ENCODE assay signal across 17 cellular contexts in the genomic region with DNA sequence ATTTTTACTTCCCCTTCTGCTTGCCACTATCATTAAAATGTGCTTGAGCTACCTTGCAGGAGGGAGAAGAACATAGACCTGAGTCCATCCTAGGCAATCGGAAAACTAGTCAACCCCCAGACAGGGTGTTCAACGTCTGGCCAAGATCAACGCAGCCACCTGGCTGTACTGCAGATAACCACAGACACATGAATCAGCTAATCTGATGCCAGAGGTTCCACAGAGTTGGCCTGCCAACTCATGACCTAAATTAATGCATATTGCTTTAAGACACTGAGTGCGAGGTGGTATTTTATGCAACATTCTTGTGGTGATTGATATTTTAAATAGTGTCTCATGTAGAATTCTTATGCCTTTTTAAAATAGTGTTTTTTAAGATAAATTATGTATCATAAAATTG.
A peak's percentile ranks its signal among the peaks of the same experiment; 100 is the strongest.
DNase-seq lines count a peak whose midpoint lies in the region; ATAC-seq, FAIRE-seq and TF ChIP-seq lines count a peak whose summit lies in the region.
"Had no signal": no experiment of that assay in that cellular context is flagged by ENCODE, and none has a peak within 500 bp of the region (broad histone marks: within the 10 kb centered on the region; RNA-seq: fewer than 3 reads in every experiment).

No MANE protein-coding gene starts in this region.

- no peaks in the 10 kb centered on the region for H4K20me1 ChIP-seq in SK-N-SH (ENCODE audit: insufficient read depth)

- intact Hi-C loops in MCF 10A (cut with micrococcal nuclease) (no loop called here), breast epithelium (cut with DNase I; ENCODE audit: low total_unique reads) (no loop called here)

- CTCF ChIA-PET in MCF 10A (lab: Yijun Ruan, JAX): no interaction called here
- CTCF ChIA-PET in SK-N-SH (lab: Yijun Ruan, JAX): interaction anchor here (1.0 kb wide), 1 partner anchor 65 kb away, joined by 3 read pairs; no protein-coding TSS in a partner anchor

- TF ChIP-seq EP300 in SK-N-SH (IDR thresholded peaks at IDR 0.05; ENCODE audit: borderline replicate concordance in 1 of 2, low read depth in 1 of 2, low read length in 1 of 2): no peak

- WGBS in SK-N-SH (ENCODE audit: low lambda C conversion rate): 12% methylated on average over 4 of the region's 4 CpGs

- DNase-seq in MCF 10A (ENCODE audit: unreplicated experiment) (peak; percentile 25), breast epithelium (ENCODE audit: low spot score in 2 of 2) (no peak), OCI-M1 (lab: John Stamatoyannopoulos, UW) (peak; percentile 73), amniotic epithelial cell (ENCODE audit: low read depth) (peak; percentile 31), urothelium cell line (ENCODE audit: low spot score) (peak; percentile 5), SK-N-SH (no peak), NCI-H510A (lab: John Stamatoyannopoulos, UW) (no peak)
- DNase-seq: 8988T; CD4-positive, alpha-beta memory T cell; H7; HFFc6; NCI-H1417; NCI-H187 treated with DMSO at 0.1 percent for 48 hours; NCI-H2227 treated with DMSO at 0.1 percent for 48 hours; NCI-H524 had no signal

- POLR2A ChIA-PET in MCF 10A (lab: Yijun Ruan, JAX) (no interaction called here), SK-N-SH (lab: Yijun Ruan, JAX) (no interaction called here)

- H3K36me3 ChIP-seq in breast epithelium (peaks cover 3% of the 10 kb centered on the region), SK-N-SH (replicated peaks in 1 of 2; ENCODE audit: control insufficient read depth in 1 of 2, insufficient read depth in 2 of 2, low read length in 1 of 2) (no peaks in the 10 kb centered on the region)
- H3K36me3 ChIP-seq: SJSA1 had no signal

- no peaks in the 10 kb centered on the region for H3K9me2 ChIP-seq in SK-N-SH

- TF ChIP-seq RAD21 in SK-N-SH (IDR thresholded peaks at IDR 0.05; ENCODE audit: low read length): no peak

- H3K27ac ChIP-seq in breast epithelium: no peak overlapping the region
- H3K27ac ChIP-seq in SK-N-SH (ENCODE audit: low read depth in 2 of 2, low read length in 1 of 2): no peak overlapping the region
- H3K27ac ChIP-seq: SJSA1 had no signal

- no peak for TF ChIP-seq POLR2A in breast epithelium (IDR thresholded peaks at IDR 0.05)

- ATAC-seq in HG03045 (IDR thresholded peaks at IDR 0.05; ENCODE audit: unreplicated experiment): no peak

- H3K79me2 ChIP-seq in SK-N-SH (ENCODE audit: insufficient read depth): no peaks in the 10 kb centered on the region

- H3K27ac Mint-ChIP-seq in MCF 10A (ENCODE audit: low read depth, unreplicated experiment): peak overlapping the region; percentile 40
- H3K27ac Mint-ChIP-seq: CD4-positive, alpha-beta memory T cell; HFFc6 had no signal

- H3K4me3 Mint-ChIP-seq in MCF 10A (ENCODE audit: unreplicated experiment): no peak overlapping the region
- H3K4me3 Mint-ChIP-seq: CD4-positive, alpha-beta memory T cell; HFFc6 had no signal

- TF ChIP-seq CTCF in MCF 10A (IDR thresholded peaks at IDR 0.05; ENCODE audit: unreplicated experiment): no peak
- TF ChIP-seq CTCF in breast epithelium (IDR thresholded peaks at IDR 0.05): no peak
- TF ChIP-seq CTCF in SK-N-SH (IDR thresholded peaks at IDR 0.05): no peak

- H3K4me3 ChIP-seq in breast epithelium (no peak overlapping the region), SK-N-SH (ENCODE audit: low read depth in 2 of 2, low read length in 1 of 2) (no peak overlapping the region)
- H3K4me3 ChIP-seq: SJSA1 had no signal

- no peaks in the 10 kb centered on the region for H3K9me3 Mint-ChIP-seq in MCF 10A (ENCODE audit: unreplicated experiment)
- H3K9me3 Mint-ChIP-seq: HFFc6 had no signal

- no peaks in the 10 kb centered on the region for H3K27me3 Mint-ChIP-seq in MCF 10A (ENCODE audit: insufficient read depth, unreplicated experiment)
- H3K27me3 Mint-ChIP-seq: CD4-positive, alpha-beta memory T cell had no signal

- no peaks in the 10 kb centered on the region for H3K36me3 Mint-ChIP-seq in MCF 10A (ENCODE audit: insufficient read depth, unreplicated experiment)
- H3K36me3 Mint-ChIP-seq: CD4-positive, alpha-beta memory T cell had no signal

- no peak overlapping the region for H3K4me2 ChIP-seq in SK-N-SH

- H3K9ac ChIP-seq in SK-N-SH: no peak overlapping the region

- no peaks in the 10 kb centered on the region for H3F3A ChIP-seq in SK-N-SH (replicated peaks; ENCODE audit: insufficient read depth)

- H3K27me3 ChIP-seq in breast epithelium (no peaks in the 10 kb centered on the region), SK-N-SH (ENCODE audit: insufficient read depth) (no peaks in the 10 kb centered on the region)
- H3K27me3 ChIP-seq: SJSA1 had no signal

- no peak overlapping the region for H2AFZ ChIP-seq in SK-N-SH (ENCODE audit: low read depth)

- no peak for FAIRE-seq in urothelium cell line (lab: Jason Lieb, UNC)

- peaks cover 5% of the 10 kb centered on the region for H3K4me1 Mint-ChIP-seq in MCF 10A (ENCODE audit: insufficient read depth, unreplicated experiment)
- H3K4me1 Mint-ChIP-seq: CD4-positive, alpha-beta memory T cell had no signal

- BruUV-seq in MCF 10A (replicated peaks; lab: Mats Ljungman, UMichigan): no TSS peak

- no peaks in the 10 kb centered on the region for H3K4me1 ChIP-seq in breast epithelium
- no peaks in the 10 kb centered on the region; a peak in 2 of 4 replicates for H3K4me1 ChIP-seq in SK-N-SH (ENCODE audit: control insufficient read depth in 1 of 2, insufficient read depth in 2 of 2, low read depth in 1 of 2, low read length in 1 of 2)
- H3K4me1 ChIP-seq: SJSA1 had no signal

- H3K9me3 ChIP-seq in breast epithelium (no peaks in the 10 kb centered on the region), SK-N-SH (no peaks in the 10 kb centered on the region; the same call in 1 of the 2 replicates)
- H3K9me3 ChIP-seq: SJSA1 had no signal

TF ChIP-seq in SK-N-SH, 30 proteins besides CTCF, POLR2A, EP300 and RAD21:
- no peak for TF ChIP-seq RXRA (IDR thresholded peaks at IDR 0.05; ENCODE audit: borderline replicate concordance, low read depth)
- TF ChIP-seq, protein P1, sequence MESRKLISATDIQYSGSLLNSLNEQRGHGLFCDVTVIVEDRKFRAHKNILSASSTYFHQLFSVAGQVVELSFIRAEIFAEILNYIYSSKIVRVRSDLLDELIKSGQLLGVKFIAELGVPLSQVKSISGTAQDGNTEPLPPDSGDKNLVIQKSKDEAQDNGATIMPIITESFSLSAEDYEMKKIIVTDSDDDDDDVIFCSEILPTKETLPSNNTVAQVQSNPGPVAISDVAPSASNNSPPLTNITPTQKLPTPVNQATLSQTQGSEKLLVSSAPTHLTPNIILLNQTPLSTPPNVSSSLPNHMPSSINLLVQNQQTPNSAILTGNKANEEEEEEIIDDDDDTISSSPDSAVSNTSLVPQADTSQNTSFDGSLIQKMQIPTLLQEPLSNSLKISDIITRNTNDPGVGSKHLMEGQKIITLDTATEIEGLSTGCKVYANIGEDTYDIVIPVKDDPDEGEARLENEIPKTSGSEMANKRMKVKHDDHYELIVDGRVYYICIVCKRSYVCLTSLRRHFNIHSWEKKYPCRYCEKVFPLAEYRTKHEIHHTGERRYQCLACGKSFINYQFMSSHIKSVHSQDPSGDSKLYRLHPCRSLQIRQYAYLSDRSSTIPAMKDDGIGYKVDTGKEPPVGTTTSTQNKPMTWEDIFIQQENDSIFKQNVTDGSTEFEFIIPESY (IDR thresholded peaks at IDR 0.05; ENCODE audit: borderline replicate concordance, low read depth): no peak
TF ChIP-seq in SK-N-SH: peak in this region for 0.

Comparison
In these comparisons a context has a peak if more than half of its experiments do, and no peak if none do; other contexts are left out.
1. DNase-seq: peak in MCF 10A (single experiment), OCI-M1 (single experiment), amniotic epithelial cell (single experiment) and urothelium cell line (single experiment); none in breast epithelium (0 of 2), SK-N-SH (single experiment) and NCI-H510A (single experiment).